Comparison of ENCODE assay signal across 17 cellular contexts in genomic region chr7:2956076-2956475, GRCh38.
DNase-seq lines count a peak whose midpoint lies in the region; ATAC-seq, FAIRE-seq and TF ChIP-seq lines count a peak whose summit lies in the region.
"Had no signal": no experiment of that assay in that cellular context is flagged by ENCODE, and none has a peak within 500 bp of the region (broad histone marks: within the 10 kb centered on the region; RNA-seq: fewer than 3 reads in every experiment).

No MANE protein-coding gene starts in this region.

- H3K27me3 Mint-ChIP-seq in activated CD8-positive, alpha-beta memory T cell treated with anti-CD3 and anti-CD28 coated beads, Interleukin-2, amount 10 ng/mL, durations not matched to agents 7 days and 5 days: no peaks in the 10 kb centered on the region
- no peaks in the 10 kb centered on the region for H3K27me3 Mint-ChIP-seq in activated naive CD8-positive, alpha-beta T cell treated with anti-CD3 and anti-CD28 coated beads, Interleukin-2, amount 50 U/mL, for 24 hours
- H3K27me3 Mint-ChIP-seq in natural killer cell (ENCODE audit: low read depth in 2 of 2): no peaks in the 10 kb centered on the region

- peak; percentile 33 for DNase-seq in activated CD8-positive, alpha-beta memory T cell treated with anti-CD3 and anti-CD28 coated beads, Interleukin-2, amount 10 ng/mL, durations not matched to agents 7 days and 5 days
- DNase-seq in activated CD8-positive, alpha-beta memory T cell treated with anti-CD3 and anti-CD28 coated beads, Interleukin-2, amount 50 U/mL, for 4 hours: no peak
- no peak for DNase-seq in PC-9
- no peak for DNase-seq in activated naive CD8-positive, alpha-beta T cell treated with anti-CD3 and anti-CD28 coated beads, Interleukin-2, amount 50 U/mL, for 24 hours
- no peak for DNase-seq in natural killer cell
- DNase-seq in GM12891 (ENCODE audit: insufficient read length, low spot score): no peak
- DNase-seq: anterior cingulate cortex; central memory CD4-positive, alpha-beta T cell; DMS79; NCI-H1417 treated with DMSO at 0.1 percent for 48 hours; small intestine had no signal

- H3F3A ChIP-seq in PC-9 (ENCODE audit: insufficient read depth, low read depth): peaks cover 26% of the 10 kb centered on the region

- no peak overlapping the region for H3K4me3 Mint-ChIP-seq in activated CD8-positive, alpha-beta memory T cell treated with anti-CD3 and anti-CD28 coated beads, Interleukin-2, amount 10 ng/mL, durations not matched to agents 7 days and 5 days
- H3K4me3 Mint-ChIP-seq in activated naive CD8-positive, alpha-beta T cell treated with anti-CD3 and anti-CD28 coated beads, Interleukin-2, amount 50 U/mL, for 24 hours: peak overlapping the region; percentile 36
- H3K4me3 Mint-ChIP-seq in natural killer cell: no peak overlapping the region
- H3K4me3 Mint-ChIP-seq: CD8-positive, alpha-beta T cell had no signal

- H3K4me2 ChIP-seq in PC-9: peak overlapping the region; percentile 54
- H3K4me2 ChIP-seq: SK-N-SH had no signal

- peak overlapping the region; percentile 91 for H3K27ac ChIP-seq in PC-9
- H3K27ac ChIP-seq: prostate gland had no signal

- H3K4me1 ChIP-seq in PC-9 (replicated peaks; ENCODE audit: insufficient read depth): peaks cover 27% of the 10 kb centered on the region
- H3K4me1 ChIP-seq: prostate gland had no signal

- H3K36me3 Mint-ChIP-seq in activated CD8-positive, alpha-beta memory T cell treated with anti-CD3 and anti-CD28 coated beads, Interleukin-2, amount 10 ng/mL, durations not matched to agents 7 days and 5 days: peaks cover 82% of the 10 kb centered on the region
- H3K36me3 Mint-ChIP-seq in activated naive CD8-positive, alpha-beta T cell treated with anti-CD3 and anti-CD28 coated beads, Interleukin-2, amount 50 U/mL, for 24 hours (ENCODE audit: low read depth): peaks cover 62% of the 10 kb centered on the region
- peaks cover 3% of the 10 kb centered on the region for H3K36me3 Mint-ChIP-seq in natural killer cell

- peaks cover 27% of the 10 kb centered on the region for H3K36me3 ChIP-seq in PC-9 (ENCODE audit: low read depth)
- H3K36me3 ChIP-seq: left lung, prostate gland had no signal

- H2AFZ ChIP-seq in PC-9: no peak overlapping the region

- no peak for TF ChIP-seq CTCF in PC-9 (conservative IDR thresholded peaks at IDR 0.05)
- no peak for TF ChIP-seq CTCF in natural killer cell (IDR thresholded peaks at IDR 0.05)

- H3K9me3 ChIP-seq in PC-9 (ENCODE audit: insufficient read depth, low read depth): no peaks in the 10 kb centered on the region
- H3K9me3 ChIP-seq: left lung, prostate gland, SK-N-SH had no signal

- intact Hi-C loops in PC-9 (cut with micrococcal nuclease; ENCODE audit: unreplicated experiment) (loop anchor here (1.0 to 5.0 kb wide), 2 partner anchors 22 to 71 kb away; no protein-coding TSS in a partner anchor), natural killer cell (cut with micrococcal nuclease) (loop anchor here (2.0 kb wide), 1 partner anchor 27 kb away; no protein-coding TSS in a partner anchor)

- no peak for ATAC-seq in activated CD8-positive, alpha-beta memory T cell treated with anti-CD3 and anti-CD28 coated beads, Interleukin-2, amount 10 ng/mL, durations not matched to agents 7 days and 5 days
- no peak for ATAC-seq in activated naive CD8-positive, alpha-beta T cell treated with anti-CD3 and anti-CD28 coated beads, Interleukin-2, amount 50 U/mL, for 24 hours
- ATAC-seq in natural killer cell (no peak), GM18867 (IDR thresholded peaks at IDR 0.05; ENCODE audit: unreplicated experiment) (no peak), SK-N-SH treated with all-trans-retinoic acid at 6 μM for 48 hours (no peak)

- peaks cover 88% of the 10 kb centered on the region for H3K4me1 Mint-ChIP-seq in activated CD8-positive, alpha-beta memory T cell treated with anti-CD3 and anti-CD28 coated beads, Interleukin-2, amount 10 ng/mL, durations not matched to agents 7 days and 5 days
- peaks cover 85% of the 10 kb centered on the region for H3K4me1 Mint-ChIP-seq in activated naive CD8-positive, alpha-beta T cell treated with anti-CD3 and anti-CD28 coated beads, Interleukin-2, amount 50 U/mL, for 24 hours
- peaks cover 63 to 66% of the 10 kb centered on the region in 2 donors for H3K4me1 Mint-ChIP-seq in natural killer cell

- peaks cover 5% of the 10 kb centered on the region for H3K9me3 Mint-ChIP-seq in activated CD8-positive, alpha-beta memory T cell treated with anti-CD3 and anti-CD28 coated beads, Interleukin-2, amount 10 ng/mL, durations not matched to agents 7 days and 5 days (ENCODE audit: low read depth)
- peaks cover 2% of the 10 kb centered on the region for H3K9me3 Mint-ChIP-seq in activated naive CD8-positive, alpha-beta T cell treated with anti-CD3 and anti-CD28 coated beads, Interleukin-2, amount 50 U/mL, for 24 hours
- H3K9me3 Mint-ChIP-seq in natural killer cell: no peaks in the 10 kb centered on the region
- H3K9me3 Mint-ChIP-seq: CD8-positive, alpha-beta T cell had no signal

- no peaks in the 10 kb centered on the region for H3K9me2 ChIP-seq in PC-9 (ENCODE audit: insufficient read depth)
- H3K9me2 ChIP-seq: SK-N-SH had no signal

- 0 out of 2 replicates have a peak, but pooled peaks cover 14% of the 10 kb centered on the region for H3K79me2 ChIP-seq in PC-9 (ENCODE audit: low read depth)

- no peaks in the 10 kb centered on the region for H4K20me1 ChIP-seq in PC-9 (ENCODE audit: insufficient read depth)

- H3K4me3 ChIP-seq in PC-9: no peak overlapping the region
- H3K4me3 ChIP-seq: left lung, prostate gland had no signal

- POLR2A ChIA-PET in PC-9 (lab: Charles Lee; ENCODE audit: unreplicated experiment): no interaction called here

- no peaks in the 10 kb centered on the region for H3K27me3 ChIP-seq in PC-9 (ENCODE audit: insufficient read depth, low read depth)

- peak overlapping the region; percentile 89 for H3K27ac Mint-ChIP-seq in activated CD8-positive, alpha-beta memory T cell treated with anti-CD3 and anti-CD28 coated beads, Interleukin-2, amount 10 ng/mL, durations not matched to agents 7 days and 5 days
- peak overlapping the region; percentile 90 for H3K27ac Mint-ChIP-seq in activated naive CD8-positive, alpha-beta T cell treated with anti-CD3 and anti-CD28 coated beads, Interleukin-2, amount 50 U/mL, for 24 hours
- H3K27ac Mint-ChIP-seq in natural killer cell: peak overlapping the region; percentile 85 to 91

- no peak for TF ChIP-seq POLR2A in GM12891 (IDR thresholded peaks at IDR 0.05; ENCODE audit: low read depth, low read length)

- no peak for FAIRE-seq in GM12891 (lab: Jason Lieb, UNC)
- FAIRE-seq: small intestine had no signal

- BruUV-seq in PC-9 (replicated peaks; lab: Mats Ljungman, UMichigan): TSS peak; percentile 48

- CTCF ChIA-PET in activated CD8-positive, alpha-beta memory T cell treated with anti-CD3 and anti-CD28 coated beads, Interleukin-2, amount 10 ng/mL, durations not matched to agents 7 days and 5 days (lab: Charles Lee): interaction anchor here (1.2 to 1.5 kb wide), 2 partner anchors 199 to 505 kb away, joined by 3 to 4 read pairs; no protein-coding TSS in a partner anchor
- CTCF ChIA-PET in PC-9 (lab: Charles Lee): interaction anchor here (0.7 kb wide), 1 partner anchor 22 kb away, joined by 3 read pairs; no protein-coding TSS in a partner anchor

TF ChIP-seq in SK-N-SH treated with all-trans-retinoic acid at 6 μM for 48 hours, 23 proteins besides CTCF, POLR2A, EP300 and RAD21:
- TF ChIP-seq POU6F1 (CRISPR knock-in tag; IDR thresholded peaks at IDR 0.05; ENCODE audit: borderline replicate concordance, low read depth): no peak
- no peak for TF ChIP-seq PPARA (CRISPR knock-in tag; IDR thresholded peaks at IDR 0.05; ENCODE audit: borderline replicate concordance)
- TF ChIP-seq GLIS3 (CRISPR knock-in tag; IDR thresholded peaks at IDR 0.05): no peak
- no peak for TF ChIP-seq ZC3H10 (CRISPR knock-in tag; IDR thresholded peaks at IDR 0.05)

TF ChIP-seq in GM12891, 5 proteins besides CTCF, POLR2A, EP300 and RAD21:
- TF ChIP-seq TAF1 (IDR thresholded peaks at IDR 0.05; ENCODE audit: low read depth, low read length): no peak
- no peak for TF ChIP-seq POLR2AphosphoS5 (IDR thresholded peaks at IDR 0.05; ENCODE audit: low read depth, low read length)
- TF ChIP-seq POU2F2 (IDR thresholded peaks at IDR 0.05; ENCODE audit: low read depth, low read length): no peak
- no peak for TF ChIP-seq SPI1 (IDR thresholded peaks at IDR 0.05; ENCODE audit: low read depth, low read length)
- no peak for TF ChIP-seq PAX5 (IDR thresholded peaks at IDR 0.05; ENCODE audit: insufficient read depth, low read length, severe bottlenecking)
